9 cellular contexts compared by ENCODE assay signal in the genomic region with DNA sequence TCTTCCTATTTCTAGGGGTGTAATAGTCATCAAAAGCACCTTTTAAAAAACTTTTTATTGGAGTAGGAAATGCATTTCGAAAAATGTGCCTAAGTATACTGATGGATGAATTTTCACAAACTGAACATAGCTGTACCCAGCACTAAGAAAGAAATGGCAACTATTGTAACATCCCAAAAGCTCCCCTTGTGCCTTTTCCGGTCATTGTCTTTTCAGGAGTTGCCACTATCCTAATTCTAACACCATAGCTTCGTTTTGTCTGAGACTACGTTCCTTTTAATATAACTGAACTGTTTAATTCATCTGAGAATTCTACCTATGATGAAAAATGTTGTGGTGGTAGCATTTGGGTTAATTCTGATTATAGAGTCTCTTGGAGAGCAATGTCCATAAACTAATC. TPM values are rescaled to one million over a fixed set of nuclear protein-coding genes. Genes with fewer than 3 reads are reported as not detected.
A peak's percentile ranks its signal among the peaks of the same experiment; 100 is the strongest.
DNase-seq lines count a peak whose midpoint lies in the region; ATAC-seq, FAIRE-seq and TF ChIP-seq lines count a peak whose summit lies in the region.
"Had no signal": no experiment of that assay in that cellular context is flagged by ENCODE, and none has a peak within 500 bp of the region (broad histone marks: within the 10 kb centered on the region; RNA-seq: fewer than 3 reads in every experiment).

No MANE protein-coding gene starts in this region.

- no peak for ATAC-seq in activated naive CD8-positive, alpha-beta T cell treated with anti-CD3 and anti-CD28 coated beads, Interleukin-2, amount 50 U/mL, for 24 hours
- ATAC-seq in GM19452 (IDR thresholded peaks at IDR 0.05; ENCODE audit: unreplicated experiment) = no peak

- H3K9me3 ChIP-seq in BLaER1 = no peaks in the 10 kb centered on the region
- H3K9me3 ChIP-seq in HAP-1 = no peaks in the 10 kb centered on the region

- H3K27me3 Mint-ChIP-seq in activated naive CD8-positive, alpha-beta T cell treated with anti-CD3 and anti-CD28 coated beads, Interleukin-2, amount 50 U/mL, for 24 hours = no peaks in the 10 kb centered on the region
- H3K27me3 Mint-ChIP-seq in mesothelial cell of epicardium (ENCODE audit: low read depth) = no peaks in the 10 kb centered on the region

- no peaks in the 10 kb centered on the region for H3K9me3 Mint-ChIP-seq in activated naive CD8-positive, alpha-beta T cell treated with anti-CD3 and anti-CD28 coated beads, Interleukin-2, amount 50 U/mL, for 24 hours
- H3K9me3 Mint-ChIP-seq in mesothelial cell of epicardium = no peaks in the 10 kb centered on the region

- peaks cover 29% of the 10 kb centered on the region for H3K36me3 Mint-ChIP-seq in activated naive CD8-positive, alpha-beta T cell treated with anti-CD3 and anti-CD28 coated beads, Interleukin-2, amount 50 U/mL, for 24 hours (ENCODE audit: low read depth)
- peaks cover 5% of the 10 kb centered on the region for H3K36me3 Mint-ChIP-seq in mesothelial cell of epicardium

- H3K9ac ChIP-seq in BLaER1 = no peak overlapping the region

- no peak for TF ChIP-seq CTCF in mesothelial cell of epicardium (IDR thresholded peaks at IDR 0.05; ENCODE audit: unreplicated experiment)

- H4K20me1 ChIP-seq in BLaER1 = no peaks in the 10 kb centered on the region

- no peak overlapping the region for H3K27ac ChIP-seq in BLaER1

- DNase-seq in HAP-1 (ENCODE audit: low spot score in 2 of 2) = peak in 1 of 2 experiments; percentile 13
- DNase-seq in activated naive CD8-positive, alpha-beta T cell treated with anti-CD3 and anti-CD28 coated beads, Interleukin-2, amount 50 U/mL, for 24 hours = no peak
- DNase-seq in mesothelial cell of epicardium (ENCODE audit: low spot score in 2 of 2, unreplicated experiment in 2 of 2) = no peak
- DNase-seq in cortex of kidney (lab: John Stamatoyannopoulos, UW) = no peak
- no peak for DNase-seq in NCI-H524 treated with DMSO at 0.1 percent for 48 hours (lab: John Stamatoyannopoulos, UW)
- DNase-seq in HTR-8/SVneo (ENCODE audit: insufficient read length, low spot score) = no peak
- DNase-seq: caudate nucleus had no signal

- peaks cover 35% of the 10 kb centered on the region for H3K4me1 Mint-ChIP-seq in activated naive CD8-positive, alpha-beta T cell treated with anti-CD3 and anti-CD28 coated beads, Interleukin-2, amount 50 U/mL, for 24 hours
- peaks cover 25% of the 10 kb centered on the region for H3K4me1 Mint-ChIP-seq in mesothelial cell of epicardium

- FAIRE-seq in HTR-8/SVneo (lab: Jason Lieb, UNC) = no peak

- peak overlapping the region; percentile 96 for H3K4me3 Mint-ChIP-seq in activated naive CD8-positive, alpha-beta T cell treated with anti-CD3 and anti-CD28 coated beads, Interleukin-2, amount 50 U/mL, for 24 hours
- H3K4me3 Mint-ChIP-seq in mesothelial cell of epicardium = peak overlapping the region; percentile 99

- H3K4me2 ChIP-seq in BLaER1 = peak overlapping the region; percentile 84

- H3K36me3 ChIP-seq in BLaER1 (peaks cover 21% of the 10 kb centered on the region), HAP-1 (replicated peaks) (peaks cover 34% of the 10 kb centered on the region)

- no peaks in the 10 kb centered on the region for H3K27me3 ChIP-seq in BLaER1
- H3K27me3 ChIP-seq in HAP-1 (ENCODE audit: low read depth) = no peaks in the 10 kb centered on the region

- peak overlapping the region; percentile 48 for H3K27ac Mint-ChIP-seq in activated naive CD8-positive, alpha-beta T cell treated with anti-CD3 and anti-CD28 coated beads, Interleukin-2, amount 50 U/mL, for 24 hours
- H3K27ac Mint-ChIP-seq in mesothelial cell of epicardium = peak overlapping the region; percentile 18

- in situ Hi-C loops in HAP-1 (cut with MboI; ENCODE audit: low sequenced_read_pairs) = no loop called here

- no peak overlapping the region for H3K4me3 ChIP-seq in BLaER1
- peak overlapping the region; percentile 85 for H3K4me3 ChIP-seq in HAP-1

- H3K4me1 ChIP-seq in BLaER1 (peaks cover 33% of the 10 kb centered on the region), HAP-1 (peaks cover 12% of the 10 kb centered on the region)

RNA-seq across cellular contexts. Expression of gene TIMMDC1, which starts 1.9 kb away (rescaled TPM):
- 93.9 to 102 TPM (median 95.9 TPM) in 3 replicates for total RNA-seq in mesothelial cell of epicardium

RNA-seq across cellular contexts. Expression of gene POGLUT1, which starts 31.5 kb away (rescaled TPM):
- 23.5 to 25.7 TPM (median 24.0 TPM) in 3 replicates for total RNA-seq in mesothelial cell of epicardium

RNA-seq across cellular contexts. Expression of gene TMEM39A, which starts 36.9 kb away (rescaled TPM):
- 66.8 to 75.6 TPM (median 69.6 TPM) in 3 replicates for total RNA-seq in mesothelial cell of epicardium

RNA-seq across cellular contexts. Expression of gene CD80, which starts 59.1 kb away (rescaled TPM):
- 0.18 to 0.38 TPM in 2 of 3 replicates, not detected in the other for total RNA-seq in mesothelial cell of epicardium
